In genomic region chr1:208332036-208332773, GRCh38 we compare ENCODE assay signal across 13 cellular contexts.
DNase-seq lines count a peak whose midpoint lies in the region; ATAC-seq and TF ChIP-seq lines count a peak whose summit lies in the region.
"Had no signal": no experiment of that assay in that cellular context is flagged by ENCODE, and none has a peak within 500 bp of the region (broad histone marks: within the 10 kb centered on the region; RNA-seq: fewer than 3 reads in every experiment).

No MANE protein-coding gene starts in this region.

- H3K4me3 ChIP-seq in right lobe of liver = no peak overlapping the region
- peak overlapping the region; percentile 38 for H3K4me3 ChIP-seq in neural cell (ENCODE audit: low read length)
- H3K4me3 ChIP-seq in osteoblast (ENCODE audit: insufficient read depth, low read length) = no peak overlapping the region
- H3K4me3 ChIP-seq: GM23248, HAP-1 had no signal

- H3K9me3 ChIP-seq in right lobe of liver (no peaks in the 10 kb centered on the region), neural cell (ENCODE audit: low read length) (no peaks in the 10 kb centered on the region), osteoblast (ENCODE audit: low read depth, low read length) (no peaks in the 10 kb centered on the region)
- H3K9me3 ChIP-seq: BE2C, Caco-2, HAP-1 had no signal

- H3K27me3 ChIP-seq in right lobe of liver = no peaks in the 10 kb centered on the region
- no peaks in the 10 kb centered on the region for H3K27me3 ChIP-seq in neural cell (ENCODE audit: insufficient read depth, low read depth, low read length)
- no peaks in the 10 kb centered on the region for H3K27me3 ChIP-seq in osteoblast (ENCODE audit: insufficient read depth, low read length)
- H3K27me3 ChIP-seq: BE2C had no signal

- peak; percentile 90 for ATAC-seq in left lobe of liver
- ATAC-seq in right lobe of liver = peak; percentile 78 to 92 (median 86)
- ATAC-seq in GM19455 (IDR thresholded peaks at IDR 0.05; ENCODE audit: unreplicated experiment) = no peak

- H2AFZ ChIP-seq in neural cell (ENCODE audit: low read depth, low read length) (no peak overlapping the region), osteoblast (ENCODE audit: low read length) (no peak overlapping the region)
- H2AFZ ChIP-seq: GM23248 had no signal

- H3K79me2 ChIP-seq in neural cell (replicated peaks; ENCODE audit: insufficient read depth, low read length) = no peaks in the 10 kb centered on the region
- H3K79me2 ChIP-seq in osteoblast (ENCODE audit: insufficient read depth, low read length) = no peaks in the 10 kb centered on the region

- no peaks in the 10 kb centered on the region for H3F3A ChIP-seq in neural cell (ENCODE audit: insufficient read depth, low read length, poor library complexity, severe bottlenecking)

- H4K20me1 ChIP-seq in neural cell (ENCODE audit: insufficient read depth) = no peaks in the 10 kb centered on the region
- H4K20me1 ChIP-seq in osteoblast (ENCODE audit: insufficient read depth, low read length) = no peaks in the 10 kb centered on the region

- no peak for TF ChIP-seq EP300 in neural cell (conservative IDR thresholded peaks at IDR 0.05; ENCODE audit: poor library complexity, severe bottlenecking)

- no peak for TF ChIP-seq POLR2A in right lobe of liver (IDR thresholded peaks at IDR 0.05)

- TF ChIP-seq RAD21 in neural cell (conservative IDR thresholded peaks at IDR 0.05) = no peak

- H3K36me3 ChIP-seq in right lobe of liver = no peaks in the 10 kb centered on the region
- no peaks in the 10 kb centered on the region for H3K36me3 ChIP-seq in neural cell (ENCODE audit: insufficient read depth, low read length)
- no peaks in the 10 kb centered on the region for H3K36me3 ChIP-seq in osteoblast (ENCODE audit: insufficient read depth, low read length)
- H3K36me3 ChIP-seq: BE2C, HAP-1 had no signal

- H3K4me2 ChIP-seq in neural cell (ENCODE audit: low read length) (no peak overlapping the region), osteoblast (ENCODE audit: insufficient read depth, low read length) (no peak overlapping the region)

- no peak for TF ChIP-seq CTCF in right lobe of liver (IDR thresholded peaks at IDR 0.05)
- no peak for TF ChIP-seq CTCF in neural cell (IDR thresholded peaks at IDR 0.05; ENCODE audit: poor library complexity, severe bottlenecking)
- no peak for TF ChIP-seq CTCF in osteoblast (IDR thresholded peaks at IDR 0.05; ENCODE audit: extremely low read depth, low read depth, low read length)

- no peak overlapping the region for H3K9ac ChIP-seq in neural cell (ENCODE audit: low read length)
- H3K9ac ChIP-seq: GM23248 had no signal

- DNase-seq in left lobe of liver (ENCODE audit: low spot score) = no peak
- no peak for DNase-seq in right lobe of liver
- DNase-seq in osteoblast (ENCODE audit: insufficient read length, low spot score, missing footprints) = no peak
- no peak for DNase-seq in CD1c-positive myeloid dendritic cell (ENCODE audit: extremely low spot score)
- DNase-seq: ACHN; BE2C; C1 segment of cervical spinal cord; Caco-2; CD4-positive, alpha-beta T cell; GM23248 had no signal

- WGBS in right lobe of liver (ENCODE audit: insufficient coverage, low coverage, low lambda C conversion rate, missing lambda C conversion rate) = 29% methylated on average over 6 of the region's 6 CpGs

- peaks cover 0 to 16% (median 0%) of the 10 kb centered on the region in 4 donors for H3K4me1 ChIP-seq in right lobe of liver
- no peaks in the 10 kb centered on the region for H3K4me1 ChIP-seq in osteoblast (ENCODE audit: insufficient read depth, low read length)
- H3K4me1 ChIP-seq: Caco-2, HAP-1 had no signal

- intact Hi-C loops in right lobe of liver (cut with DNase I) = no loop called here

- no peaks in the 10 kb centered on the region for H3K9me2 ChIP-seq in neural cell (ENCODE audit: insufficient read depth, low read length)

- H3K27ac ChIP-seq in right lobe of liver = peak overlapping the region in 1 of 3 donors; percentile 57
- H3K27ac ChIP-seq in neural cell (ENCODE audit: low read length) = peak overlapping the region; percentile 46
- no peak overlapping the region for H3K27ac ChIP-seq in osteoblast (ENCODE audit: low read depth, low read length)
- H3K27ac ChIP-seq: GM23248 had no signal

TF ChIP-seq in neural cell, 6 proteins besides CTCF, POLR2A, EP300 and RAD21:
- TF ChIP-seq MXI1 (conservative IDR thresholded peaks at IDR 0.05; ENCODE audit: poor library complexity, severe bottlenecking) = no peak
- TF ChIP-seq POLR2AphosphoS5 (IDR thresholded peaks at IDR 0.05) = no peak
- TF ChIP-seq EZH2 (IDR thresholded peaks at IDR 0.05; ENCODE audit: borderline replicate concordance, insufficient read depth, low read length, poor library complexity, severe bottlenecking) = no peak
